In genomic region chr12:79016181-79016580, GRCh38 we compare ENCODE assay signal across 18 cellular contexts.
A peak's percentile ranks its signal among the peaks of the same experiment; 100 is the strongest.
DNase-seq lines count a peak whose midpoint lies in the region; ATAC-seq and TF ChIP-seq lines count a peak whose summit lies in the region.
"Had no signal": no experiment of that assay in that cellular context is flagged by ENCODE, and none has a peak within 500 bp of the region (broad histone marks: within the 10 kb centered on the region; RNA-seq: fewer than 3 reads in every experiment).

No MANE protein-coding gene starts in this region.

- no peaks in the 10 kb centered on the region for H3K4me1 ChIP-seq in left ventricle myocardium inferior

- H3K4me3 ChIP-seq in left ventricle myocardium inferior: no peak overlapping the region

- no peaks in the 10 kb centered on the region for H3K9me3 ChIP-seq in left ventricle myocardium inferior (replicated peaks)

- no peaks in the 10 kb centered on the region for H3K36me3 ChIP-seq in left ventricle myocardium inferior

- no peaks in the 10 kb centered on the region for H3K27me3 ChIP-seq in left ventricle myocardium inferior (ENCODE audit: low read depth)

- no peak overlapping the region for H3K27ac ChIP-seq in left ventricle myocardium inferior (replicated peaks)

- DNase-seq in DMS53 treated with DMSO at 0.1 percent for 48 hours (lab: John Stamatoyannopoulos, UW; ENCODE audit: unreplicated experiment) (peak; percentile 94), NCI-H146 (lab: John Stamatoyannopoulos, UW) (peak; percentile 92), NCI-H510A treated with DMSO at 0.1 percent for 48 hours (lab: John Stamatoyannopoulos, UW) (peak; percentile 96), fibroblast of peridontal ligament (ENCODE audit: extremely low read depth) (peak; percentile 44), 8988T (no peak), left ventricle myocardium inferior (no peak)
- DNase-seq: activated CD4-positive, alpha-beta T cell treated with anti-CD3 and anti-CD28 coated beads, Interleukin-2, amount 10 ng/mL, durations not matched to agents 24 days and 14 days; activated CD8-positive, alpha-beta memory T cell treated with anti-CD3 and anti-CD28 coated beads, Interleukin-2, amount 50 U/mL, for 4 hours; activated naive CD4-positive, alpha-beta T cell treated with Interleukin-2 at 50 U/mL for 16 hours; anterior cingulate cortex; CD8-positive, alpha-beta memory T cell; cerebellar nuclear complex; EL; H9; islet precursor cell; naive thymus-derived CD8-positive, alpha-beta T cell had no signal

- intact Hi-C loops in left ventricle myocardium inferior (cut with micrococcal nuclease): no loop called here

- no peak for ATAC-seq in GM19463 (IDR thresholded peaks at IDR 0.05; ENCODE audit: unreplicated experiment)
- no peak for ATAC-seq in HG03159 (IDR thresholded peaks at IDR 0.05; ENCODE audit: unreplicated experiment)
- ATAC-seq: naive thymus-derived CD8-positive, alpha-beta T cell had no signal

- TF ChIP-seq CTCF in left ventricle myocardium inferior (IDR thresholded peaks at IDR 0.05; ENCODE audit: borderline replicate concordance): no peak

Comparison
In these comparisons a context has a peak if more than half of its experiments do, and no peak if none do; other contexts are left out.
1. DNase-seq: peak in DMS53 treated with DMSO at 0.1 percent for 48 hours (single experiment), NCI-H146 (single experiment), NCI-H510A treated with DMSO at 0.1 percent for 48 hours (single experiment) and fibroblast of peridontal ligament (single experiment); none in 8988T (single experiment) and left ventricle myocardium inferior (single experiment).